Comparison of ENCODE assay signal across 1 cellular context in the genomic region with DNA sequence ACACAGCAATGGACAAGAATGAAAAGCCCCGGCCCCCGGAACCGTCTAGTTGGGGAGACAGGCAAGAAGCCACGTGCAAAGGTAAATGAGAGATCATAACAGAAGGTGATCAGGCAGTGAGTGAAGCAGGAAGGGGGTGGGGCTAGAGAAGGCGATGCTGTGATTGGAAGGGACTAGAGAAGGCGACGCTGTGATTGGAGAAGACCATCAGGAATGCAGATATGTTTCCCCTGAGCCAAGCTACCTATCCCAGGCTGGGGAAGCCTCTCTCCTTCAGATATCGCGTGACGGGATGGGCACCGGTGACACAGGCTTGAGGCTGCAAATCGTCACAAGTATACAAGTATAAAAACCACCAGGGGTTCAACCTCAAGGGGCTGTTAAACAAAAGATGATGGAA.
TF ChIP-seq lines count a peak whose summit lies in the region.

No MANE protein-coding gene starts in this region.

TF ChIP-seq in HCT116, 20 proteins besides CTCF, POLR2A, EP300 and RAD21:
- TF ChIP-seq, protein P1, sequence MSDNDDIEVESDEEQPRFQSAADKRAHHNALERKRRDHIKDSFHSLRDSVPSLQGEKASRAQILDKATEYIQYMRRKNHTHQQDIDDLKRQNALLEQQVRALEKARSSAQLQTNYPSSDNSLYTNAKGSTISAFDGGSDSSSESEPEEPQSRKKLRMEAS (IDR thresholded peaks at IDR 0.05) = no peak
- TF ChIP-seq ELF1 (IDR thresholded peaks at IDR 0.05; ENCODE audit: borderline replicate concordance, low read depth) = no peak
- TF ChIP-seq, protein P2, sequence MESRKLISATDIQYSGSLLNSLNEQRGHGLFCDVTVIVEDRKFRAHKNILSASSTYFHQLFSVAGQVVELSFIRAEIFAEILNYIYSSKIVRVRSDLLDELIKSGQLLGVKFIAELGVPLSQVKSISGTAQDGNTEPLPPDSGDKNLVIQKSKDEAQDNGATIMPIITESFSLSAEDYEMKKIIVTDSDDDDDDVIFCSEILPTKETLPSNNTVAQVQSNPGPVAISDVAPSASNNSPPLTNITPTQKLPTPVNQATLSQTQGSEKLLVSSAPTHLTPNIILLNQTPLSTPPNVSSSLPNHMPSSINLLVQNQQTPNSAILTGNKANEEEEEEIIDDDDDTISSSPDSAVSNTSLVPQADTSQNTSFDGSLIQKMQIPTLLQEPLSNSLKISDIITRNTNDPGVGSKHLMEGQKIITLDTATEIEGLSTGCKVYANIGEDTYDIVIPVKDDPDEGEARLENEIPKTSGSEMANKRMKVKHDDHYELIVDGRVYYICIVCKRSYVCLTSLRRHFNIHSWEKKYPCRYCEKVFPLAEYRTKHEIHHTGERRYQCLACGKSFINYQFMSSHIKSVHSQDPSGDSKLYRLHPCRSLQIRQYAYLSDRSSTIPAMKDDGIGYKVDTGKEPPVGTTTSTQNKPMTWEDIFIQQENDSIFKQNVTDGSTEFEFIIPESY (IDR thresholded peaks at IDR 0.05; ENCODE audit: extremely low read depth, insufficient replicate concordance, low read length) = no peak
- TF ChIP-seq TCF7L2 (IDR thresholded peaks at IDR 0.05; ENCODE audit: borderline replicate concordance, extremely low read depth, insufficient read depth, insufficient read length) = no peak
- TF ChIP-seq CBX3 (IDR thresholded peaks at IDR 0.05; ENCODE audit: low read depth) = no peak
- TF ChIP-seq EZH2phosphoT487 (IDR thresholded peaks at IDR 0.05; ENCODE audit: borderline replicate concordance) = no peak
- TF ChIP-seq FOSL1 (IDR thresholded peaks at IDR 0.05; ENCODE audit: low read depth) = no peak
- no peak for TF ChIP-seq EGR1 (IDR thresholded peaks at IDR 0.05; ENCODE audit: low read depth)
- no peak for TF ChIP-seq SP1 (IDR thresholded peaks at IDR 0.05; ENCODE audit: low read depth)
- TF ChIP-seq JUND (IDR thresholded peaks at IDR 0.05) = no peak
